Comparison of ENCODE assay signal across 29 cellular contexts in the genomic region with DNA sequence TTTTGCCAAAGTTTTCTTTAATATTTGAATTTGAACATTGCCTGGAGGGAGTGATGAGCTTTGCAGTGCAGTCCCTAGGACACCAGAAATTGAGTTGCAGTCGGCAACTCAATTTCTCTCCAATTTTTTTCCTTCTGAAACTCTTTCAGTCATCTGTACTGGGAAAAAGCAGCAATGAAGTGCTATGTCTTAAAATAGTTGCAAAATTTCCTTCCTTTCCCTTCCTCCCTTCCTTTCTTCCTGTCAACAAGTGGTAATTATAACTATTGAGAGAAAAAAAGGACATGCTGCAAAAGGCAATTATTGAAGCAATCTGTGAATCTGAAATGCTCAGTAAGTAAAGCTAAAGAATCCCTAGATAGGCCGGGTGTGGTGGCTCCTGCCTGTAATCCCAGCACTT. TPM values are rescaled to one million over a fixed set of nuclear protein-coding genes. Genes with fewer than 3 reads are reported as not detected.
DNase-seq lines count a peak whose midpoint lies in the region; ATAC-seq and TF ChIP-seq lines count a peak whose summit lies in the region.
"Had no signal": no experiment of that assay in that cellular context is flagged by ENCODE, and none has a peak within 500 bp of the region (broad histone marks: within the 10 kb centered on the region; RNA-seq: fewer than 3 reads in every experiment).

No MANE protein-coding gene starts in this region.

- POLR2A ChIA-PET in RWPE1 (lab: Yijun Ruan, JAX; ENCODE audit: low non-redundant PET): no interaction called here

- H3K4me2 ChIP-seq in mesendoderm (ENCODE audit: low read length): no peak overlapping the region
- H3K4me2 ChIP-seq: SK-N-SH had no signal

- CTCF ChIA-PET in RWPE1 (lab: Yijun Ruan, JAX): interaction anchor here (0.6 to 0.7 kb wide), 2 partner anchors 203 to 228 kb away, joined by 3 read pairs; no protein-coding TSS in a partner anchor

- in situ Hi-C loops in G401 (cut with HindIII; ENCODE audit: low sequenced_read_pairs): no loop called here

- no CpG with 5 or more reads among the region's 2 CpGs for WGBS in mesendoderm (ENCODE audit: extremely low coverage, insufficient coverage, low lambda C conversion rate)
- 59 to 67% methylated on average over 2 of the region's 2 CpGs for WGBS in aorta, 2 donors
- WGBS in esophagus squamous epithelium, 2 donors: 67 to 69% methylated on average over 2 of the region's 2 CpGs

- H3K79me1 ChIP-seq in mesendoderm (ENCODE audit: low read length): no peaks in the 10 kb centered on the region

- H3K4me3 ChIP-seq in SK-N-MC (peak overlapping the region; percentile 4; the same call in 1 of the 2 replicates), fibroblast of villous mesenchyme (ENCODE audit: low read depth, low read length) (no peak overlapping the region), mesendoderm (ENCODE audit: low read length) (no peak overlapping the region), aorta (ENCODE audit: low read length in 2 of 2) (no peak overlapping the region), esophagus squamous epithelium (no peak overlapping the region)
- H3K4me3 ChIP-seq: ascending aorta, cardiac muscle cell, gastrocnemius medialis, right lobe of liver had no signal

- H2BK15ac ChIP-seq in mesendoderm (replicated peaks; ENCODE audit: low read depth): peak overlapping the region; percentile 57

- no peak for TF ChIP-seq POLR2A in esophagus squamous epithelium (IDR thresholded peaks at IDR 0.05)

- no peak overlapping the region for H2BK120ac ChIP-seq in mesendoderm (ENCODE audit: low read depth, low read length)

- H2BK5ac ChIP-seq in mesendoderm (ENCODE audit: low read length): no peak overlapping the region

- no peaks in the 10 kb centered on the region for H3K9me3 ChIP-seq in SK-N-MC (ENCODE audit: low read depth, low read length)
- H3K9me3 ChIP-seq in aorta (ENCODE audit: control insufficient read depth, low read length): no peaks in the 10 kb centered on the region
- H3K9me3 ChIP-seq in esophagus squamous epithelium: no peaks in the 10 kb centered on the region
- H3K9me3 ChIP-seq: ascending aorta, gastrocnemius medialis, right lobe of liver, SK-N-SH had no signal

- H3K9ac ChIP-seq in SK-N-MC (ENCODE audit: insufficient read length): no peak overlapping the region
- H3K9ac ChIP-seq in mesendoderm (ENCODE audit: low read length): no peak overlapping the region
- H3K9ac ChIP-seq: SK-N-SH had no signal

- H3K27me3 ChIP-seq in mesendoderm (ENCODE audit: insufficient read depth, low read length, poor library complexity) (no peaks in the 10 kb centered on the region), aorta (ENCODE audit: control insufficient read depth in 1 of 2, insufficient read depth in 2 of 2, low read length in 1 of 2) (no peaks in the 10 kb centered on the region), esophagus squamous epithelium (no peaks in the 10 kb centered on the region)
- H3K27me3 ChIP-seq: ascending aorta, cardiac muscle cell, gastrocnemius medialis, right lobe of liver had no signal

- H4K8ac ChIP-seq in mesendoderm (ENCODE audit: low read depth, low read length): no peak overlapping the region

- H4K5ac ChIP-seq in mesendoderm (ENCODE audit: low read length): no peak overlapping the region

- DNase-seq in SK-N-MC (ENCODE audit: low read depth, low spot score): no peak
- DNase-seq in fibroblast of villous mesenchyme (ENCODE audit: low read depth): peak; percentile 51
- no peak for DNase-seq in mesendoderm
- DNase-seq in aorta: no peak
- no peak for DNase-seq in G401 (ENCODE audit: low spot score)
- no peak for DNase-seq in esophagus squamous epithelium (lab: John Stamatoyannopoulos, UW)
- DNase-seq in RWPE1 (ENCODE audit: low spot score): no peak
- DNase-seq: activated CD4-positive, alpha-beta T cell treated with anti-CD3 and anti-CD28 coated beads, Interleukin-2, amount 50 U/mL, for 1 hour; activated CD4-positive, CD25-positive, alpha-beta regulatory T cell; activated gamma-delta T cell; activated naive CD8-positive, alpha-beta T cell treated with anti-CD3 and anti-CD28 coated beads for 36 hours; activated T-cell treated with anti-CD3 and anti-CD28 coated beads, Interleukin-2, amount 50 U/mL, for 24 hours; cortex of kidney; DMS79; effector memory CD8-positive, alpha-beta T cell; gastrocnemius medialis; GF-D8; hypothalamus; left cardiac atrium; NCI-H1694; NCI-H446 treated with DMSO at 0.1 percent for 48 hours; right lobe of liver; SK-N-SH; stimulated activated CD4-positive, alpha-beta T cell treated with anti-CD3 and anti-CD28 coated beads, Interleukin-4, amount 100 ng/mL, for 24 hours; trophoblast cell had no signal

- H3K79me2 ChIP-seq in mesendoderm (ENCODE audit: control insufficient read depth, insufficient read depth, low read length): no peaks in the 10 kb centered on the region

- peak; percentile 4 for ATAC-seq in aorta (ENCODE audit: low FRiP score)
- ATAC-seq: effector memory CD8-positive, alpha-beta T cell had no signal

- H3K36me3 ChIP-seq in SK-N-MC (ENCODE audit: insufficient read depth, low read length) (no peaks in the 10 kb centered on the region), mesendoderm (ENCODE audit: control insufficient read depth, insufficient read depth, low read length) (no peaks in the 10 kb centered on the region), aorta (ENCODE audit: control insufficient read depth in 1 of 2, insufficient read depth in 2 of 2, low read length in 1 of 2) (no peaks in the 10 kb centered on the region), esophagus squamous epithelium (no peaks in the 10 kb centered on the region)
- H3K36me3 ChIP-seq: ascending aorta, cardiac muscle cell, gastrocnemius medialis, right lobe of liver had no signal

- intact Hi-C loops in aorta (cut with DNase I): loop anchor here in 1 of 2 donors (10.0 kb wide), 1 partner anchor 182 kb away; a partner anchor contains a TSS
- intact Hi-C loops in esophagus squamous epithelium (cut with DNase I): no loop called here

- H3K4me1 ChIP-seq in mesendoderm (ENCODE audit: control insufficient read depth, low read depth, low read length) (peaks cover 11% of the 10 kb centered on the region), aorta (ENCODE audit: control insufficient read depth in 1 of 2, insufficient read depth in 2 of 2, low read length in 2 of 2) (peaks cover 0 to 5% of the 10 kb centered on the region in 2 donors), esophagus squamous epithelium (peaks cover 8 to 30% (median 12%) of the 10 kb centered on the region in 3 donors)
- H3K4me1 ChIP-seq: right lobe of liver had no signal

- peak overlapping the region; percentile 80 for H3K18ac ChIP-seq in mesendoderm (ENCODE audit: low read length)

- TF ChIP-seq CTCF in fibroblast of villous mesenchyme (IDR thresholded peaks at IDR 0.05; ENCODE audit: insufficient read depth, low read depth, low read length) (no peak), esophagus squamous epithelium (IDR thresholded peaks at IDR 0.05) (no peak), RWPE1 (conservative IDR thresholded peaks at IDR 0.05; ENCODE audit: low read depth) (no peak)

- H3K4ac ChIP-seq in mesendoderm (ENCODE audit: low read depth, low read length): no peak overlapping the region

- no peak overlapping the region for H2AK5ac ChIP-seq in mesendoderm (ENCODE audit: low read length)

- H3K23ac ChIP-seq in mesendoderm (ENCODE audit: low read length): no peak overlapping the region

- peak overlapping the region; percentile 49 for H3K27ac ChIP-seq in SK-N-MC
- no peak overlapping the region for H3K27ac ChIP-seq in mesendoderm (ENCODE audit: low read depth, low read length)
- no peak overlapping the region for H3K27ac ChIP-seq in aorta (ENCODE audit: low read depth in 1 of 2, low read length in 2 of 2)
- peak overlapping the region in 1 of 4 donors; percentile 37 for H3K27ac ChIP-seq in esophagus squamous epithelium
- H3K27ac ChIP-seq in RWPE1: no peak overlapping the region
- H3K27ac ChIP-seq: ascending aorta, cardiac muscle cell, right lobe of liver had no signal

- H3K56ac ChIP-seq in mesendoderm (ENCODE audit: low read length): no peak overlapping the region

RNA-seq across cellular contexts. Expression of a gene that starts 56.0 kb away (rescaled TPM):
- total RNA-seq in fibroblast of villous mesenchyme (under 0.01 and 0.32 TPM in 2 replicates), aorta (under 1 TPM; 0.32 to 0.48 TPM), esophagus squamous epithelium (under 1 TPM in 1 of 4 donors, not detected in 3; 0.09 TPM)
- 0.10 TPM for polyA plus RNA-seq in mesendoderm (2013, experiment 1 of 2)
- 0.08 TPM for polyA plus RNA-seq in mesendoderm (2013, experiment 2 of 2)
- not detected for polyA plus RNA-seq in aorta
- not detected in 2 replicates for total RNA-seq in G401 (2014; rRNA removed; shearing (Covaris generic))
- total RNA-seq: ascending aorta, cardiac muscle cell, gastrocnemius medialis, mesenteric fat pad, myocyte had no signal
- polyA plus RNA-seq: SK-N-SH had no signal
